In the genomic region with DNA sequence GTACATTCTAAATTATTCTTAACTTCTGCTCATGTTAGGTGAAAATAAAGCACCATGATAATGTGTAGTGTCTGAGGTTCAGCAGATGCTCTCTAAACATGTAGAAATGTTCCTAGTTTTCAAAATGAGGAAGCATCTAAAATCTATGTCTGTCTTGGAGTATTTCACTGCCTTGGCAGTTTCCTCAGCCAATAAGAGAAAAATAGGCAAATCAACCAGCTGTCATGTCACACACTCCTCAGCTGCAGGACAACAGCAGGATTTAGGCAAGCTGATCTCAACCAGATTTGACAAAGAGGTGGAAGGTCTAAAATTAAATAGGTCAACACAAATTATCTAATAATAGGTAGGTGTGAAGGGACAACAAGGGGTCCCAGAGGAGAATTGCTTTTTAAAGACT, we compare ENCODE assay signal across 20 cellular contexts.
DNase-seq lines count a peak whose midpoint lies in the region; ATAC-seq and TF ChIP-seq lines count a peak whose summit lies in the region.
"Had no signal": no experiment of that assay in that cellular context is flagged by ENCODE, and none has a peak within 500 bp of the region (broad histone marks: within the 10 kb centered on the region; RNA-seq: fewer than 3 reads in every experiment).

No MANE protein-coding gene starts in this region.

- H3K27ac Mint-ChIP-seq in effector memory CD8-positive, alpha-beta T cell = no peak overlapping the region
- H3K27ac Mint-ChIP-seq in activated naive CD4-positive, alpha-beta T cell treated with anti-CD3 and anti-CD28 coated beads for 36 hours = no peak overlapping the region
- H3K27ac Mint-ChIP-seq: activated CD4-positive, alpha-beta T cell treated with anti-CD3 and anti-CD28 coated beads, Interleukin-2, amount 10 ng/mL, durations not matched to agents 7 days and 5 days; activated naive CD8-positive, alpha-beta T cell treated with anti-CD3 and anti-CD28 coated beads, Interleukin-2, amount 10 ng/mL, durations not matched to agents 7 days and 5 days; stimulated activated naive CD8-positive, alpha-beta T cell treated with anti-CD3 and anti-CD28 coated beads, Interleukin-15, amount 100 ng/mL, for 72 hours had no signal

- H3K27me3 ChIP-seq in right cardiac atrium (ENCODE audit: control insufficient read depth, insufficient read depth) = no peaks in the 10 kb centered on the region
- no peaks in the 10 kb centered on the region for H3K27me3 ChIP-seq in dorsolateral prefrontal cortex
- H3K27me3 ChIP-seq: SJCRH30 had no signal

- no peaks in the 10 kb centered on the region for H3K4me1 ChIP-seq in right cardiac atrium (ENCODE audit: control insufficient read depth, insufficient read depth, low read length)
- H3K4me1 ChIP-seq: Caco-2, psoas muscle, SJCRH30 had no signal

- CTCF ChIA-PET in activated naive CD4-positive, alpha-beta T cell treated with anti-CD3 and anti-CD28 coated beads for 36 hours (lab: Charles Lee) = no interaction called here

- H3K9me3 Mint-ChIP-seq in effector memory CD8-positive, alpha-beta T cell = no peaks in the 10 kb centered on the region
- H3K9me3 Mint-ChIP-seq in activated naive CD4-positive, alpha-beta T cell treated with anti-CD3 and anti-CD28 coated beads for 36 hours = no peaks in the 10 kb centered on the region
- H3K9me3 Mint-ChIP-seq: activated CD4-positive, alpha-beta T cell treated with anti-CD3 and anti-CD28 coated beads, Interleukin-2, amount 10 ng/mL, durations not matched to agents 7 days and 5 days; activated naive CD8-positive, alpha-beta T cell treated with anti-CD3 and anti-CD28 coated beads, Interleukin-2, amount 10 ng/mL, durations not matched to agents 7 days and 5 days; stimulated activated naive CD8-positive, alpha-beta T cell treated with anti-CD3 and anti-CD28 coated beads, Interleukin-15, amount 100 ng/mL, for 72 hours had no signal

- H3K9me3 ChIP-seq in right cardiac atrium (ENCODE audit: control insufficient read depth, low read length) = no peaks in the 10 kb centered on the region
- H3K9me3 ChIP-seq: Caco-2, psoas muscle, SJCRH30 had no signal

- intact Hi-C loops in left ventricle myocardium superior (cut with micrococcal nuclease) = no loop called here
- intact Hi-C loops in right cardiac atrium (cut with DNase I) = no loop called here
- intact Hi-C loops in dorsolateral prefrontal cortex (cut with DNase I) = loop anchor here in 1 of 2 donors (10.0 kb wide), 1 partner anchor 58 kb away; no protein-coding TSS in a partner anchor
- intact Hi-C loops in activated naive CD4-positive, alpha-beta T cell treated with anti-CD3 and anti-CD28 coated beads for 36 hours (cut with micrococcal nuclease) = no loop called here

- DNase-seq in left ventricle myocardium superior (no peak), right cardiac atrium (no peak), NOMO-1 treated with DMSO at 0.1 percent for 48 hours (lab: John Stamatoyannopoulos, UW; ENCODE audit: unreplicated experiment) (peak; percentile 90), dorsolateral prefrontal cortex (no peak), NCI-H2029 treated with DMSO at 0.1 percent for 48 hours (lab: John Stamatoyannopoulos, UW) (no peak), NCI-H2196 treated with DMSO at 0.1 percent for 48 hours (lab: John Stamatoyannopoulos, UW; ENCODE audit: unreplicated experiment) (no peak)
- DNase-seq in effector memory CD8-positive, alpha-beta T cell = no peak
- DNase-seq in activated naive CD4-positive, alpha-beta T cell treated with anti-CD3 and anti-CD28 coated beads for 36 hours = no peak
- DNase-seq: activated CD4-positive, alpha-beta T cell treated with anti-CD3 and anti-CD28 coated beads, Interleukin-2, amount 10 ng/mL, durations not matched to agents 7 days and 5 days; activated naive CD8-positive, alpha-beta T cell treated with anti-CD3 and anti-CD28 coated beads, Interleukin-2, amount 10 ng/mL, durations not matched to agents 7 days and 5 days; activated T-cell treated with anti-CD3 and anti-CD28 coated beads, Interleukin-2, amount 50 U/mL, for 1 hour; Caco-2; H7; NCI-H1092; NCI-H526; psoas muscle; stimulated activated CD4-positive, alpha-beta T cell treated with anti-CD3 and anti-CD28 coated beads, Interleukin-15, amount 100 ng/mL, for 24 hours; stimulated activated naive CD8-positive, alpha-beta T cell treated with anti-CD3 and anti-CD28 coated beads, Interleukin-15, amount 100 ng/mL, for 72 hours; T1000 had no signal

- H3K4me3 ChIP-seq in right cardiac atrium (ENCODE audit: low read length) (no peak overlapping the region), dorsolateral prefrontal cortex (peak overlapping the region in 1 of 59 donors; percentile 27)
- H3K4me3 ChIP-seq: psoas muscle, SJCRH30 had no signal

- H3K27me3 Mint-ChIP-seq in effector memory CD8-positive, alpha-beta T cell = no peaks in the 10 kb centered on the region
- H3K27me3 Mint-ChIP-seq in activated naive CD4-positive, alpha-beta T cell treated with anti-CD3 and anti-CD28 coated beads for 36 hours (ENCODE audit: low read depth) = no peaks in the 10 kb centered on the region
- H3K27me3 Mint-ChIP-seq: activated CD4-positive, alpha-beta T cell treated with anti-CD3 and anti-CD28 coated beads, Interleukin-2, amount 10 ng/mL, durations not matched to agents 7 days and 5 days; activated naive CD8-positive, alpha-beta T cell treated with anti-CD3 and anti-CD28 coated beads, Interleukin-2, amount 10 ng/mL, durations not matched to agents 7 days and 5 days; stimulated activated naive CD8-positive, alpha-beta T cell treated with anti-CD3 and anti-CD28 coated beads, Interleukin-15, amount 100 ng/mL, for 72 hours had no signal

- H3K36me3 Mint-ChIP-seq in effector memory CD8-positive, alpha-beta T cell (ENCODE audit: insufficient read depth) = no peaks in the 10 kb centered on the region
- no peaks in the 10 kb centered on the region for H3K36me3 Mint-ChIP-seq in activated naive CD4-positive, alpha-beta T cell treated with anti-CD3 and anti-CD28 coated beads for 36 hours (ENCODE audit: low read depth)
- H3K36me3 Mint-ChIP-seq: activated naive CD8-positive, alpha-beta T cell treated with anti-CD3 and anti-CD28 coated beads, Interleukin-2, amount 10 ng/mL, durations not matched to agents 7 days and 5 days had no signal

- no peaks in the 10 kb centered on the region for H3K4me1 Mint-ChIP-seq in effector memory CD8-positive, alpha-beta T cell (ENCODE audit: low read depth in 2 of 2)
- no peaks in the 10 kb centered on the region for H3K4me1 Mint-ChIP-seq in activated naive CD4-positive, alpha-beta T cell treated with anti-CD3 and anti-CD28 coated beads for 36 hours (ENCODE audit: low read depth)
- H3K4me1 Mint-ChIP-seq: activated CD4-positive, alpha-beta T cell treated with anti-CD3 and anti-CD28 coated beads, Interleukin-2, amount 10 ng/mL, durations not matched to agents 7 days and 5 days; activated naive CD8-positive, alpha-beta T cell treated with anti-CD3 and anti-CD28 coated beads, Interleukin-2, amount 10 ng/mL, durations not matched to agents 7 days and 5 days; stimulated activated naive CD8-positive, alpha-beta T cell treated with anti-CD3 and anti-CD28 coated beads, Interleukin-15, amount 100 ng/mL, for 72 hours had no signal

- H3K27ac ChIP-seq in right cardiac atrium (ENCODE audit: low read length) (no peak overlapping the region), dorsolateral prefrontal cortex (peak overlapping the region in 36 of 59 donors; percentile 0 to 76 (median 24))
- H3K27ac ChIP-seq: psoas muscle, SJCRH30 had no signal

- ATAC-seq in left ventricle myocardium superior (peak; percentile 22), right cardiac atrium (no peak)
- no peak for ATAC-seq in effector memory CD8-positive, alpha-beta T cell (replicated peaks)
- ATAC-seq: psoas muscle; stimulated activated naive CD8-positive, alpha-beta T cell treated with anti-CD3 and anti-CD28 coated beads, Interleukin-15, amount 100 ng/mL, for 72 hours had no signal

- H3K4me3 Mint-ChIP-seq in effector memory CD8-positive, alpha-beta T cell = no peak overlapping the region
- no peak overlapping the region for H3K4me3 Mint-ChIP-seq in activated naive CD4-positive, alpha-beta T cell treated with anti-CD3 and anti-CD28 coated beads for 36 hours
- H3K4me3 Mint-ChIP-seq: activated CD4-positive, alpha-beta T cell treated with anti-CD3 and anti-CD28 coated beads, Interleukin-2, amount 10 ng/mL, durations not matched to agents 7 days and 5 days; activated naive CD8-positive, alpha-beta T cell treated with anti-CD3 and anti-CD28 coated beads, Interleukin-2, amount 10 ng/mL, durations not matched to agents 7 days and 5 days; stimulated activated naive CD8-positive, alpha-beta T cell treated with anti-CD3 and anti-CD28 coated beads, Interleukin-15, amount 100 ng/mL, for 72 hours had no signal

- TF ChIP-seq CTCF in dorsolateral prefrontal cortex (IDR thresholded peaks at IDR 0.05 in 54 of 56, conservative IDR thresholded peaks at IDR 0.05 in 2 of 56; ENCODE audit: low read depth in 1 of 56, partially characterized antibody in 56 of 56) = no peak
